In genomic region chr3:39165518-39165917, GRCh38 we compare ENCODE assay signal across 2 cellular contexts.
TF ChIP-seq lines count a peak whose summit lies in the region.

No MANE protein-coding gene starts in this region.

TF ChIP-seq in SK-N-SH, 30 proteins besides CTCF, POLR2A, EP300 and RAD21 (continued from another document):
- TF ChIP-seq FOSL2 (IDR thresholded peaks at IDR 0.05; ENCODE audit: borderline replicate concordance, low read depth) (no peak), FOXM1 (IDR thresholded peaks at IDR 0.05; ENCODE audit: low read depth) (no peak), ZBTB33 (IDR thresholded peaks at IDR 0.05; ENCODE audit: borderline replicate concordance, low read depth) (no peak), SMC3 (IDR thresholded peaks at IDR 0.05; ENCODE audit: low read depth, low read length) (no peak), ELF1 (IDR thresholded peaks at IDR 0.05) (no peak), GATA2 (CRISPR knock-in tag; IDR thresholded peaks at IDR 0.05) (no peak), SIN3A (IDR thresholded peaks at IDR 0.05; ENCODE audit: borderline replicate concordance, low read depth, low read length) (no peak), GABPA (IDR thresholded peaks at IDR 0.05; ENCODE audit: low read depth) (no peak), MEF2A (IDR thresholded peaks at IDR 0.05; ENCODE audit: borderline replicate concordance, low read depth) (no peak), NFIC (IDR thresholded peaks at IDR 0.05; ENCODE audit: borderline replicate concordance) (no peak), NRF1 (IDR thresholded peaks at IDR 0.05; ENCODE audit: low read depth, low read length) (no peak), YY1 (IDR thresholded peaks at IDR 0.05; ENCODE audit: low read depth) (no peak), MXI1 (IDR thresholded peaks at IDR 0.05; ENCODE audit: low read depth, low read length) (no peak), IRF3 (IDR thresholded peaks at IDR 0.05; ENCODE audit: low read depth, low read length) (no peak)

TF ChIP-seq in SK-N-SH treated with all-trans-retinoic acid at 6 μM for 48 hours, 23 proteins besides CTCF, POLR2A, EP300 and RAD21 (continued from another document):
- TF ChIP-seq POU6F1 (CRISPR knock-in tag; IDR thresholded peaks at IDR 0.05; ENCODE audit: borderline replicate concordance, low read depth) (no peak), ZNF8 (CRISPR knock-in tag; IDR thresholded peaks at IDR 0.05) (no peak), ZC3H10 (CRISPR knock-in tag; IDR thresholded peaks at IDR 0.05) (no peak), ISL1 (CRISPR knock-in tag; IDR thresholded peaks at IDR 0.05) (no peak), CSRNP3 (CRISPR knock-in tag; IDR thresholded peaks at IDR 0.05) (no peak)
